In the genomic region with DNA sequence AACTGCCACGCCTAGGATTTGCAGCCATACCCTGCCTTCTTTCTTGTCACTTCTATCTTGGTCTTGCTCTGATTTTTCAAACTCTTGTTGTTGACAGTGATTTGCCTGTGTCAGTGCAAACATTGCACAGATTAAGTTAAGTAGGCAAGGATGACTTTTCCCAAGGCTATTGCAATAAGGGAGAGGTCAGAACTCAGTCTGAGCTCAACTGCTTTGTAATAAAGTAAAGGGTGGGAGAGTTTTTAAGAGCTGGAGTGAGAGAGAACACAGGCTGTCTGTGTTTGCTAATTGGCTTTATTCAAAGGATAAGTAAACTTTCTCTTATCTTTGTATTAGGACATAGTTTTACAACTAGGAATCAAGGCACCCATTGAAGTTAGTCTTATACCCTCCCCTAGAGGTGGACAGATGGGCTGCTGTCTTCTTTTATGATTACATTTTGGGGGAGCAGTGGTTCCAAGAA, we compare ENCODE assay signal across 17 cellular contexts.
A peak's percentile ranks its signal among the peaks of the same experiment; 100 is the strongest.
DNase-seq lines count a peak whose midpoint lies in the region; ATAC-seq and TF ChIP-seq lines count a peak whose summit lies in the region.
"Had no signal": no experiment of that assay in that cellular context is flagged by ENCODE, and none has a peak within 500 bp of the region (broad histone marks: within the 10 kb centered on the region; RNA-seq: fewer than 3 reads in every experiment).

No MANE protein-coding gene starts in this region.

- no peaks in the 10 kb centered on the region for H3K9me2 ChIP-seq in hepatocyte (replicated peaks; ENCODE audit: insufficient read depth)

- no peaks in the 10 kb centered on the region for H3K79me2 ChIP-seq in hepatocyte

- H3K27me3 ChIP-seq in hepatocyte, result no peaks in the 10 kb centered on the region
- no peaks in the 10 kb centered on the region for H3K27me3 ChIP-seq in suprapubic skin

- H3K36me3 ChIP-seq in hepatocyte (replicated peaks; ENCODE audit: insufficient read depth, low read depth) (no peaks in the 10 kb centered on the region), suprapubic skin (no peaks in the 10 kb centered on the region)

- WGBS in hepatocyte (ENCODE audit: low lambda C conversion rate, missing lambda C conversion rate), result 40% methylated on average over 1 of the region's 1 CpG
- 60% methylated on average over 1 of the region's 1 CpG for WGBS in suprapubic skin

- H3K27ac ChIP-seq in VCaP (no peak overlapping the region), hepatocyte (peak overlapping the region; percentile 67), suprapubic skin (no peak overlapping the region)
- H3K27ac ChIP-seq: GM23248 had no signal

- peak overlapping the region; percentile 74 for H3K27ac Mint-ChIP-seq in type B pancreatic cell
- H3K27ac Mint-ChIP-seq: CD8-positive, alpha-beta T cell had no signal

- no peaks in the 10 kb centered on the region for H3K36me3 Mint-ChIP-seq in type B pancreatic cell
- H3K36me3 Mint-ChIP-seq: CD8-positive, alpha-beta T cell had no signal

- peak overlapping the region; percentile 7 for H3K4me2 ChIP-seq in hepatocyte

- H3K4me3 ChIP-seq in hepatocyte (no peak overlapping the region), suprapubic skin (no peak overlapping the region)
- H3K4me3 ChIP-seq: GM23248 had no signal

- TF ChIP-seq EP300 in suprapubic skin (IDR thresholded peaks at IDR 0.05), result no peak

- H3K27me3 Mint-ChIP-seq in type B pancreatic cell, result no peaks in the 10 kb centered on the region

- no peak overlapping the region for H2AFZ ChIP-seq in hepatocyte
- H2AFZ ChIP-seq: GM23248 had no signal

- H3K9me3 Mint-ChIP-seq in type B pancreatic cell, result peaks cover 9% of the 10 kb centered on the region

- H3K9me3 ChIP-seq in hepatocyte (ENCODE audit: low read depth) (no peaks in the 10 kb centered on the region), suprapubic skin (no peaks in the 10 kb centered on the region)

- TF ChIP-seq CTCF in VCaP (conservative IDR thresholded peaks at IDR 0.05) (peak; percentile 56), hepatocyte (IDR thresholded peaks at IDR 0.05; ENCODE audit: poor library complexity) (peak; percentile 20), type B pancreatic cell (conservative IDR thresholded peaks at IDR 0.05) (no peak), suprapubic skin (IDR thresholded peaks at IDR 0.05) (no peak)

- TF ChIP-seq POLR2A in suprapubic skin (IDR thresholded peaks at IDR 0.05), result no peak

- no peaks in the 10 kb centered on the region for H4K20me1 ChIP-seq in hepatocyte (ENCODE audit: insufficient read depth, poor library complexity, severe bottlenecking)

- peak overlapping the region; percentile 53 for H3K4me3 Mint-ChIP-seq in type B pancreatic cell
- H3K4me3 Mint-ChIP-seq: CD8-positive, alpha-beta T cell had no signal

- H3K4me1 ChIP-seq in hepatocyte (ENCODE audit: insufficient read depth), result peaks cover 14% of the 10 kb centered on the region
- no peaks in the 10 kb centered on the region for H3K4me1 ChIP-seq in suprapubic skin

- ATAC-seq in HG02759 (IDR thresholded peaks at IDR 0.05; ENCODE audit: unreplicated experiment), result no peak
- ATAC-seq: CD8-positive, alpha-beta T cell; HCT116 had no signal

- DNase-seq in NCI-H82 (lab: John Stamatoyannopoulos, UW), result peak; percentile 23
- no peak for DNase-seq in NCI-H82 treated with DMSO at 0.1 percent for 48 hours (lab: John Stamatoyannopoulos, UW; ENCODE audit: unreplicated experiment)
- DNase-seq in hepatocyte (ENCODE audit: low spot score), result peak; percentile 53
- DNase-seq in type B pancreatic cell (ENCODE audit: extremely low spot score, unreplicated experiment), result no peak
- no peak for DNase-seq in OCI-M1 (lab: John Stamatoyannopoulos, UW)
- DNase-seq in suprapubic skin (ENCODE audit: low spot score in 2 of 2), result no peak
- DNase-seq: CD8-positive, alpha-beta T cell; GF-D8; GM23248; Karpas-422; NCI-H1105 treated with DMSO at 0.1 percent for 48 hours; NCI-H187; NCI-H226; NCI-H526 treated with DMSO at 0.1 percent for 48 hours had no signal

- H3K4me1 Mint-ChIP-seq in type B pancreatic cell (ENCODE audit: unreplicated experiment), result peaks cover 6% of the 10 kb centered on the region

Comparison
In these comparisons a context has a peak if more than half of its experiments do, and no peak if none do; other contexts are left out.
1. DNase-seq: peak in NCI-H82 (single experiment) and hepatocyte (single experiment); none in NCI-H82 treated with DMSO at 0.1 percent for 48 hours (single experiment), type B pancreatic cell (single experiment), OCI-M1 (single experiment) and suprapubic skin (0 of 2).
2. CTCF ChIP-seq: peak in VCaP (single experiment) and hepatocyte (single experiment); none in type B pancreatic cell (single experiment) and suprapubic skin (0 of 2).